Comparison of ENCODE assay signal across 2 cellular contexts in the genomic region with DNA sequence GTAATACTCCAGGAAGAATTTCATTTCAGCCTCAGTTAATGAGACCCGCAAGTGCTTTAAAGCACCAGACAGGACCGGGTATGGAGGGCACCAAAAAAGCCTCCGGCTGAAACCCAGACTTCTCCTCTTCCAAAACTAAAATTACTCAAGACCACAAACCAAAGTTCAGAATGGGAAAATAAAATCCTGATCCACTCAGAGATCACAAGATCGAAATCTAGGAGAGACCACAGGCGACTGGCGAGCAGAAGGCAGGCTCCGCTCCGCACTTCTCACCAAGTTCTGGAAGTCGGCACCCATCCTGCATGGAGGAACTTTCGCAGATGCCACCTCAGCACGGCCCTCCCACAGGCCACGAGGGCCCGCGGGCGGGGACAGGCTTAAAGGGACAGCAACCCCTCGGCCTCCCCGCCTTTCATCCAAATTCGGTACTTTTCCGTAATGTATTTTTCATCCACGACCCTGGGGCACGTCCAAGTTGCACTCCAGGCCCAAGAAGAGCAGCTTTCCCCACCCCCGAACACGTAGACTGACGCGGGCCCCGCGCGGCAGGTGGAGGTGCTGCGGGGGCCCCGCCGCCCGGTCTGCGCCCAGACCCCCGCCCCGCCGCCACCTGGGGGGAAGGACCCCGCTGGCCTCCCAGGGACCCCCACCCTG.
A peak's percentile ranks its signal among the peaks of the same experiment; 100 is the strongest.
TF ChIP-seq lines count a peak whose summit lies in the region.

No MANE protein-coding gene starts in this region.

TF ChIP-seq in IMR-90, 13 proteins besides CTCF, POLR2A, EP300 and RAD21 (continued from another document):
- TF ChIP-seq SMC3 (IDR thresholded peaks at IDR 0.05; ENCODE audit: low read depth, low read length) (no peak), MAZ (IDR thresholded peaks at IDR 0.05; ENCODE audit: borderline replicate concordance, low read depth, low read length) (peak; percentile 56; the same call in 1 of the 2 replicates), CEBPB (IDR thresholded peaks at IDR 0.05; ENCODE audit: low read depth, low read length) (no peak), RCOR1 (IDR thresholded peaks at IDR 0.05; ENCODE audit: insufficient replicate concordance, low read length) (no peak), MXI1 (IDR thresholded peaks at IDR 0.05; ENCODE audit: borderline replicate concordance, low read depth, low read length) (peak; percentile 98), BHLHE40 (IDR thresholded peaks at IDR 0.05; ENCODE audit: low read depth, low read length) (no peak), ELK1 (IDR thresholded peaks at IDR 0.05; ENCODE audit: borderline replicate concordance, low read depth, low read length) (no peak)
- TF ChIP-seq, protein P1, sequence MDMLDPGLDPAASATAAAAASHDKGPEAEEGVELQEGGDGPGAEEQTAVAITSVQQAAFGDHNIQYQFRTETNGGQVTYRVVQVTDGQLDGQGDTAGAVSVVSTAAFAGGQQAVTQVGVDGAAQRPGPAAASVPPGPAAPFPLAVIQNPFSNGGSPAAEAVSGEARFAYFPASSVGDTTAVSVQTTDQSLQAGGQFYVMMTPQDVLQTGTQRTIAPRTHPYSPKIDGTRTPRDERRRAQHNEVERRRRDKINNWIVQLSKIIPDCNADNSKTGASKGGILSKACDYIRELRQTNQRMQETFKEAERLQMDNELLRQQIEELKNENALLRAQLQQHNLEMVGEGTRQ (IDR thresholded peaks at IDR 0.05; ENCODE audit: low read depth, low read length), result peak; percentile 78

TF ChIP-seq in WTC11, 78 proteins besides CTCF, POLR2A, EP300 and RAD21 (continued from another document):
- TF ChIP-seq, protein P2, sequence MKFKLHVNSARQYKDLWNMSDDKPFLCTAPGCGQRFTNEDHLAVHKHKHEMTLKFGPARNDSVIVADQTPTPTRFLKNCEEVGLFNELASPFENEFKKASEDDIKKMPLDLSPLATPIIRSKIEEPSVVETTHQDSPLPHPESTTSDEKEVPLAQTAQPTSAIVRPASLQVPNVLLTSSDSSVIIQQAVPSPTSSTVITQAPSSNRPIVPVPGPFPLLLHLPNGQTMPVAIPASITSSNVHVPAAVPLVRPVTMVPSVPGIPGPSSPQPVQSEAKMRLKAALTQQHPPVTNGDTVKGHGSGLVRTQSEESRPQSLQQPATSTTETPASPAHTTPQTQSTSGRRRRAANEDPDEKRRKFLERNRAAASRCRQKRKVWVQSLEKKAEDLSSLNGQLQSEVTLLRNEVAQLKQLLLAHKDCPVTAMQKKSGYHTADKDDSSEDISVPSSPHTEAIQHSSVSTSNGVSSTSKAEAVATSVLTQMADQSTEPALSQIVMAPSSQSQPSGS (CRISPR knock-in tag; IDR thresholded peaks at IDR 0.05; ENCODE audit: borderline replicate concordance, low read depth), result no peak
- TF ChIP-seq PRRX2 (CRISPR knock-in tag; IDR thresholded peaks at IDR 0.05) (no peak), ZNF423 (CRISPR knock-in tag; IDR thresholded peaks at IDR 0.05) (peak; percentile 23; the same call in 1 of the 2 replicates)
